Comparison of ENCODE assay signal across 16 cellular contexts in the genomic region with DNA sequence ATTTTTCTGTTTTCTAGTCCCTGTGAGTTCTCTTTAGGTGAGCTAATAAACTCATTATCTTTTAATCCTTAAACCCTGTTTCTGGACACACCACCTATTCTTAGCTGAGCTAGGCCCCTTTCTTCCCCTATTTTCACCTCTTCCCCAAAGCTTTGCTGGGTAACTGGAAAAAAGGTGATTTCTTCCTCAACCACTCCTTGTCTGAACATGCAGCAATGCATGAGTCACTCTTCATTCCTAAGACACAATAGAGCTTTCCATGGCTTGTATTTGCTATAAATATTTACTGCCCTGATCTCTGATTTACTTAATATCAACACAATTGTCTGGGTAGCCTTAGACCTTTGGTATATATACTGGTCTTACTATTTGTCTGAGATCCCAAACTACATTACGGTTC.
DNase-seq lines count a peak whose midpoint lies in the region; ATAC-seq and TF ChIP-seq lines count a peak whose summit lies in the region.
"Had no signal": no experiment of that assay in that cellular context is flagged by ENCODE, and none has a peak within 500 bp of the region (broad histone marks: within the 10 kb centered on the region; RNA-seq: fewer than 3 reads in every experiment).

No MANE protein-coding gene starts in this region.

- TF ChIP-seq RAD21 in SK-N-SH (IDR thresholded peaks at IDR 0.05; ENCODE audit: low read length) = no peak

- H3K4me1 ChIP-seq in SK-N-SH (ENCODE audit: control insufficient read depth in 1 of 2, insufficient read depth in 2 of 2, low read depth in 1 of 2, low read length in 1 of 2) (peaks cover 0 to 5% of the 10 kb centered on the region in 2 experiments; a peak in 1 of 4 replicates), esophagus squamous epithelium (peaks cover 0 to 58% (median 3%) of the 10 kb centered on the region in 3 donors), prostate gland (replicated peaks) (no peaks in the 10 kb centered on the region)
- H3K4me1 ChIP-seq in CD8-positive, alpha-beta memory T cell (ENCODE audit: insufficient read depth, low read length) = no peaks in the 10 kb centered on the region

- no peak overlapping the region for H3K4me3 ChIP-seq in SK-N-SH (ENCODE audit: low read depth in 2 of 2, low read length in 1 of 2)
- H3K4me3 ChIP-seq in esophagus squamous epithelium = no peak overlapping the region
- H3K4me3 ChIP-seq in prostate gland = no peak overlapping the region
- H3K4me3 ChIP-seq in CD8-positive, alpha-beta memory T cell (ENCODE audit: low read length) = no peak overlapping the region
- H3K4me3 ChIP-seq: lung had no signal

- intact Hi-C loops in esophagus squamous epithelium (cut with DNase I) (no loop called here), prostate gland (cut with DNase I) (no loop called here), natural killer cell (cut with micrococcal nuclease) (no loop called here)

- no peak overlapping the region for H3K9ac ChIP-seq in SK-N-SH

- H3K9me2 ChIP-seq in SK-N-SH = no peaks in the 10 kb centered on the region

- peaks cover 0 to 6% (median 0%) of the 10 kb centered on the region in 3 donors for H3K36me3 Mint-ChIP-seq in CD8-positive, alpha-beta memory T cell
- no peaks in the 10 kb centered on the region for H3K36me3 Mint-ChIP-seq in natural killer cell

- no peaks in the 10 kb centered on the region for H3K9me3 Mint-ChIP-seq in CD8-positive, alpha-beta memory T cell
- H3K9me3 Mint-ChIP-seq in natural killer cell = peaks cover 6 to 9% of the 10 kb centered on the region in 2 donors

- H3K9me3 ChIP-seq in SK-N-SH (no peaks in the 10 kb centered on the region), esophagus squamous epithelium (no peaks in the 10 kb centered on the region), prostate gland (no peaks in the 10 kb centered on the region)
- H3K9me3 ChIP-seq in CD8-positive, alpha-beta memory T cell (ENCODE audit: low read length) = no peaks in the 10 kb centered on the region

- H3K27ac Mint-ChIP-seq in CD8-positive, alpha-beta memory T cell = no peak overlapping the region
- H3K27ac Mint-ChIP-seq in natural killer cell = no peak overlapping the region
- H3K27ac Mint-ChIP-seq: activated T-helper 1 cell treated with anti-CD3 and anti-CD28 coated beads, Interleukin-12 subunit alpha, Interleukin-12 subunit beta, Interleukin-2, Interleukin-4 antibody, amounts not matched to agents 30 ng/mL and 10 ng/mL and 1 ng/mL, durations not matched to agents 14 hours and 24 hours and 36 hours; endodermal cell had no signal

- CTCF ChIA-PET in SK-N-SH (lab: Yijun Ruan, JAX) = no interaction called here
- CTCF ChIA-PET in CD8-positive, alpha-beta memory T cell (lab: Charles Lee) = no interaction called here

- TF ChIP-seq EP300 in SK-N-SH (IDR thresholded peaks at IDR 0.05; ENCODE audit: borderline replicate concordance in 1 of 2, low read depth in 1 of 2, low read length in 1 of 2) = no peak

- no peaks in the 10 kb centered on the region for H3K79me2 ChIP-seq in SK-N-SH (ENCODE audit: insufficient read depth)

- no peak overlapping the region for H3K4me3 Mint-ChIP-seq in CD8-positive, alpha-beta memory T cell
- H3K4me3 Mint-ChIP-seq in natural killer cell = no peak overlapping the region
- H3K4me3 Mint-ChIP-seq: activated T-helper 1 cell treated with anti-CD3 and anti-CD28 coated beads, Interleukin-12 subunit alpha, Interleukin-12 subunit beta, Interleukin-2, Interleukin-4 antibody, amounts not matched to agents 30 ng/mL and 10 ng/mL and 1 ng/mL, durations not matched to agents 14 hours and 24 hours and 36 hours; endodermal cell had no signal

- H3K27me3 ChIP-seq in SK-N-SH (ENCODE audit: insufficient read depth) (no peaks in the 10 kb centered on the region), esophagus squamous epithelium (no peaks in the 10 kb centered on the region), prostate gland (replicated peaks; ENCODE audit: insufficient read depth) (no peaks in the 10 kb centered on the region)
- H3K27me3 ChIP-seq in CD8-positive, alpha-beta memory T cell (ENCODE audit: insufficient read depth, low read length, poor library complexity, severe bottlenecking) = no peaks in the 10 kb centered on the region

- H3K4me2 ChIP-seq in SK-N-SH = no peak overlapping the region

- H3K36me3 ChIP-seq in SK-N-SH (replicated peaks in 1 of 2; ENCODE audit: control insufficient read depth in 1 of 2, insufficient read depth in 2 of 2, low read length in 1 of 2) (no peaks in the 10 kb centered on the region), esophagus squamous epithelium (no peaks in the 10 kb centered on the region), prostate gland (no peaks in the 10 kb centered on the region)
- H3K36me3 ChIP-seq in CD8-positive, alpha-beta memory T cell (ENCODE audit: insufficient read depth, low read length) = no peaks in the 10 kb centered on the region

- TF ChIP-seq CTCF in SK-N-SH (IDR thresholded peaks at IDR 0.05) (no peak), esophagus squamous epithelium (IDR thresholded peaks at IDR 0.05) (no peak), prostate gland (IDR thresholded peaks at IDR 0.05) (no peak), natural killer cell (IDR thresholded peaks at IDR 0.05) (no peak)

- POLR2A ChIA-PET in SK-N-SH (lab: Yijun Ruan, JAX) = no interaction called here
- POLR2A ChIA-PET in CD8-positive, alpha-beta memory T cell (lab: Charles Lee) = no interaction called here

- H3F3A ChIP-seq in SK-N-SH (replicated peaks; ENCODE audit: insufficient read depth) = no peaks in the 10 kb centered on the region

- WGBS in SK-N-SH (ENCODE audit: low lambda C conversion rate) = 72% methylated on average over 1 of the region's 1 CpG
- WGBS in esophagus squamous epithelium, 2 donors = 43 to 48% methylated on average over 1 of the region's 1 CpG
- 37% methylated on average over 1 of the region's 1 CpG for WGBS in prostate gland

- H2AFZ ChIP-seq in SK-N-SH (ENCODE audit: low read depth) = no peak overlapping the region

- H4K20me1 ChIP-seq in SK-N-SH (ENCODE audit: insufficient read depth) = no peaks in the 10 kb centered on the region

- peaks cover 0 to 6% (median 0%) of the 10 kb centered on the region in 3 donors for H3K4me1 Mint-ChIP-seq in CD8-positive, alpha-beta memory T cell
- no peaks in the 10 kb centered on the region for H3K4me1 Mint-ChIP-seq in natural killer cell
- H3K4me1 Mint-ChIP-seq: endodermal cell had no signal

- no peak for TF ChIP-seq POLR2A in esophagus squamous epithelium (IDR thresholded peaks at IDR 0.05)
- TF ChIP-seq POLR2A in prostate gland (IDR thresholded peaks at IDR 0.05) = no peak

- H3K27me3 Mint-ChIP-seq in CD8-positive, alpha-beta memory T cell = peaks cover 7 to 9% of the 10 kb centered on the region in 2 donors
- peaks cover 0 to 3% of the 10 kb centered on the region in 2 donors for H3K27me3 Mint-ChIP-seq in natural killer cell (ENCODE audit: low read depth in 2 of 2)

- peak; percentile 17 for DNase-seq in EL
- DNase-seq in SK-N-SH = no peak
- no peak for DNase-seq in esophagus squamous epithelium (lab: John Stamatoyannopoulos, UW)
- peak; percentile 29 for DNase-seq in prostate gland (ENCODE audit: low spot score)
- DNase-seq in left lobe of liver (ENCODE audit: low spot score) = no peak
- DNase-seq in CD8-positive, alpha-beta memory T cell = no peak
- DNase-seq in T-helper 1 cell = no peak
- no peak for DNase-seq in natural killer cell
- DNase-seq: aorta, endodermal cell, NCI-H1105 treated with DMSO at 0.1 percent for 48 hours, NCI-H446, occipital lobe had no signal

- ATAC-seq in left lobe of liver (no peak), natural killer cell (no peak)
- ATAC-seq: Panc1 had no signal

- no peak overlapping the region for H3K27ac ChIP-seq in SK-N-SH (ENCODE audit: low read depth in 2 of 2, low read length in 1 of 2)
- peak overlapping the region; percentile 47 to 84 (median 79) for H3K27ac ChIP-seq in esophagus squamous epithelium
- H3K27ac ChIP-seq in prostate gland = no peak overlapping the region
- no peak overlapping the region for H3K27ac ChIP-seq in CD8-positive, alpha-beta memory T cell (ENCODE audit: low read depth, low read length)

TF ChIP-seq in SK-N-SH, 30 proteins besides CTCF, POLR2A, EP300 and RAD21:
- no peak for TF ChIP-seq GATA2 (CRISPR knock-in tag; IDR thresholded peaks at IDR 0.05)
- peak; percentile 19; the same call in 1 of the 2 replicates for TF ChIP-seq FOSL2 (IDR thresholded peaks at IDR 0.05; ENCODE audit: borderline replicate concordance, low read depth)

Comparison
In these comparisons a context has a peak if more than half of its experiments do, and no peak if none do; other contexts are left out.
1. DNase-seq: peak in EL (single experiment) and prostate gland (single experiment); none in SK-N-SH (single experiment), esophagus squamous epithelium (single experiment), left lobe of liver (single experiment), CD8-positive, alpha-beta memory T cell (0 of 5), T-helper 1 cell (0 of 5) and natural killer cell (single experiment).
2. H3K27ac ChIP-seq: peak in esophagus squamous epithelium (4 of 4); none in SK-N-SH (0 of 2), prostate gland (0 of 2) and CD8-positive, alpha-beta memory T cell (single experiment).